1 cellular context compared by ENCODE assay signal in the genomic region with DNA sequence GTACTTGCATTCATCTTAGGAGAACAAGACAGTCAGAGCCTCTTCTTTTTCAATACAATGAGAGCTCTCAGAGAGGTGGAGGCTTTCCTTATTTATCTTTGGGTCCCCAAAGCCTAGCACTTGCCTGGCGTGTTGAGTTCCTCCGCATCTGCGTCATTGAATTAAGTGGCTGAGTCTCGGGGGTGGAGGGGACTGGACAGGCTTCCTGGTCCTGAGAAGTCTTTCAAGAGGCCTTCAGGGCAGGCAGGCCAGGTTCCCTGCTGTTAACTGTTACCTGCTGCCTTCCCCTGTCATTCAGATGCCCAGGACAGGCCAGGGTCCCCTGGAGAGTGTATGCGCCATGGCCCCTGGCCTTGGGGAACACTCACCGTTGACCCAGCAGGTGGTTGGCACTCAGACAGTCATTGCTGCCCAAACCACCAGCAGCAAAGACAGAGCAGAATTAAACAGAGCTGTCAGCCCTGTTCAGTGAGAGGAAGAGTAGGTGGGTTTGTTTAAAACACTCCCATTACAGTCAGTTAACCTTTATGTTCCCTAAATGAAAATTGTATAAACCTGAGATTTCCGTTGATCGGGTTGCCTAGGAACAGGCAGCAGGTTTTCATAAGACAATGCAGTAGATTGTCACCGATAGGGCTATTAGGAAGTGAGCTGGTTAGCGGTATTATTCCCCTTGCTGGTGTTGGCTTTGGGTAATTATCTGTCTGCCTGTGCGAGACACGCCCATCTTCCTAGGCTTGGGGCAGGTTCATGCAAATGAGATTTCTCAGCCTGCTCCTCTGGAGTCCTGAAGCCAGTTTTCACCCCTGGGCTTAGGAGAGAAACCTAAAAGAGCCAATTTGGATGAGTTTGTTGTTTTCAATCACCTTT.
TF ChIP-seq lines count a peak whose summit lies in the region.

No MANE protein-coding gene starts in this region.

TF ChIP-seq in GM12878, 131 proteins besides CTCF, POLR2A, EP300 and RAD21 (continued from another document):
- TF ChIP-seq, protein P1, sequence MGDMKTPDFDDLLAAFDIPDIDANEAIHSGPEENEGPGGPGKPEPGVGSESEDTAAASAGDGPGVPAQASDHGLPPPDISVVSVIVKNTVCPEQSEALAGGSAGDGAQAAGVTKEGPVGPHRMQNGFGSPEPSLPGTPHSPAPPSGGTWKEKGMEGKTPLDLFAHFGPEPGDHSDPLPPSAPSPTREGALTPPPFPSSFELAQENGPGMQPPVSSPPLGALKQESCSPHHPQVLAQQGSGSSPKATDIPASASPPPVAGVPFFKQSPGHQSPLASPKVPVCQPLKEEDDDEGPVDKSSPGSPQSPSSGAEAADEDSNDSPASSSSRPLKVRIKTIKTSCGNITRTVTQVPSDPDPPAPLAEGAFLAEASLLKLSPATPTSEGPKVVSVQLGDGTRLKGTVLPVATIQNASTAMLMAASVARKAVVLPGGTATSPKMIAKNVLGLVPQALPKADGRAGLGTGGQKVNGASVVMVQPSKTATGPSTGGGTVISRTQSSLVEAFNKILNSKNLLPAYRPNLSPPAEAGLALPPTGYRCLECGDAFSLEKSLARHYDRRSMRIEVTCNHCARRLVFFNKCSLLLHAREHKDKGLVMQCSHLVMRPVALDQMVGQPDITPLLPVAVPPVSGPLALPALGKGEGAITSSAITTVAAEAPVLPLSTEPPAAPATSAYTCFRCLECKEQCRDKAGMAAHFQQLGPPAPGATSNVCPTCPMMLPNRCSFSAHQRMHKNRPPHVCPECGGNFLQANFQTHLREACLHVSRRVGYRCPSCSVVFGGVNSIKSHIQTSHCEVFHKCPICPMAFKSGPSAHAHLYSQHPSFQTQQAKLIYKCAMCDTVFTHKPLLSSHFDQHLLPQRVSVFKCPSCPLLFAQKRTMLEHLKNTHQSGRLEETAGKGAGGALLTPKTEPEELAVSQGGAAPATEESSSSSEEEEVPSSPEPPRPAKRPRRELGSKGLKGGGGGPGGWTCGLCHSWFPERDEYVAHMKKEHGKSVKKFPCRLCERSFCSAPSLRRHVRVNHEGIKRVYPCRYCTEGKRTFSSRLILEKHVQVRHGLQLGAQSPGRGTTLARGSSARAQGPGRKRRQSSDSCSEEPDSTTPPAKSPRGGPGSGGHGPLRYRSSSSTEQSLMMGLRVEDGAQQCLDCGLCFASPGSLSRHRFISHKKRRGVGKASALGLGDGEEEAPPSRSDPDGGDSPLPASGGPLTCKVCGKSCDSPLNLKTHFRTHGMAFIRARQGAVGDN (IDR thresholded peaks at IDR 0.05): no peak
